In the genomic region with DNA sequence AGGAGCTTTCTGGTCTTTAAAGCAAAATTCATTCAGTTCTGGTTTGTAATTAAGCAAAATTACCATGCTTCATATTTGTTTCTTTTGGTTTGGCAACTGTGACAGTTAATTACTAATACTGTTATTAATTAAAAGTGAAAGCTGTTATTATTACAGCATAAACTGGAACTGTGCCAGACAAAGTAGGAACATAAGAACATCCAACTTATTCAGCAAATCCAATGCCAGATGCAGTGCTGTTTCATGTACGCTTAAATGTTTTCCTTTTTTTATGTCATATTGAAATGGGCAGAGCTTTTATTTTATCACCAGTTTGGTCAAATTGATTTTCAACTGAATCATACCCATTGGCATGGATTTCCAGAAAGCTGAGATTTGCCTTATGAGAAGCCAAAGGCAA, we compare ENCODE assay signal across 1 cellular context.
TF ChIP-seq lines count a peak whose summit lies in the region.

No MANE protein-coding gene starts in this region.

TF ChIP-seq in SK-N-SH treated with all-trans-retinoic acid at 6 μM for 48 hours, 23 proteins besides CTCF, POLR2A, EP300 and RAD21 (continued from another document):
- TF ChIP-seq, protein P1, sequence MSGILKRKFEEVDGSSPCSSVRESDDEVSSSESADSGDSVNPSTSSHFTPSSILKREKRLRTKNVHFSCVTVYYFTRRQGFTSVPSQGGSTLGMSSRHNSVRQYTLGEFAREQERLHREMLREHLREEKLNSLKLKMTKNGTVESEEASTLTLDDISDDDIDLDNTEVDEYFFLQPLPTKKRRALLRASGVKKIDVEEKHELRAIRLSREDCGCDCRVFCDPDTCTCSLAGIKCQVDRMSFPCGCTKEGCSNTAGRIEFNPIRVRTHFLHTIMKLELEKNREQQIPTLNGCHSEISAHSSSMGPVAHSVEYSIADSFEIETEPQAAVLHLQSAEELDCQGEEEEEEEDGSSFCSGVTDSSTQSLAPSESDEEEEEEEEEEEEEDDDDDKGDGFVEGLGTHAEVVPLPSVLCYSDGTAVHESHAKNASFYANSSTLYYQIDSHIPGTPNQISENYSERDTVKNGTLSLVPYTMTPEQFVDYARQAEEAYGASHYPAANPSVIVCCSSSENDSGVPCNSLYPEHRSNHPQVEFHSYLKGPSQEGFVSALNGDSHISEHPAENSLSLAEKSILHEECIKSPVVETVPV (CRISPR knock-in tag; IDR thresholded peaks at IDR 0.05) = no peak
- TF ChIP-seq, protein P2, sequence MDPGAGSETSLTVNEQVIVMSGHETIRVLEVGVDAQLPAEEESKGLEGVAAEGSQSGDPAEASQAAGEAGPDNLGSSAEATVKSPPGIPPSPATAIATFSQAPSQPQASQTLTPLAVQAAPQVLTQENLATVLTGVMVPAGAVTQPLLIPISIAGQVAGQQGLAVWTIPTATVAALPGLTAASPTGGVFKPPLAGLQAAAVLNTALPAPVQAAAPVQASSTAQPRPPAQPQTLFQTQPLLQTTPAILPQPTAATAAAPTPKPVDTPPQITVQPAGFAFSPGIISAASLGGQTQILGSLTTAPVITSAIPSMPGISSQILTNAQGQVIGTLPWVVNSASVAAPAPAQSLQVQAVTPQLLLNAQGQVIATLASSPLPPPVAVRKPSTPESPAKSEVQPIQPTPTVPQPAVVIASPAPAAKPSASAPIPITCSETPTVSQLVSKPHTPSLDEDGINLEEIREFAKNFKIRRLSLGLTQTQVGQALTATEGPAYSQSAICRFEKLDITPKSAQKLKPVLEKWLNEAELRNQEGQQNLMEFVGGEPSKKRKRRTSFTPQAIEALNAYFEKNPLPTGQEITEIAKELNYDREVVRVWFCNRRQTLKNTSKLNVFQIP (CRISPR knock-in tag; IDR thresholded peaks at IDR 0.05; ENCODE audit: borderline replicate concordance, low read depth) = no peak
- TF ChIP-seq ZC3H10 (CRISPR knock-in tag; IDR thresholded peaks at IDR 0.05) (no peak), ZFP30 (CRISPR knock-in tag; IDR thresholded peaks at IDR 0.05) (no peak)
